8 cellular contexts compared by ENCODE assay signal in the genomic region with DNA sequence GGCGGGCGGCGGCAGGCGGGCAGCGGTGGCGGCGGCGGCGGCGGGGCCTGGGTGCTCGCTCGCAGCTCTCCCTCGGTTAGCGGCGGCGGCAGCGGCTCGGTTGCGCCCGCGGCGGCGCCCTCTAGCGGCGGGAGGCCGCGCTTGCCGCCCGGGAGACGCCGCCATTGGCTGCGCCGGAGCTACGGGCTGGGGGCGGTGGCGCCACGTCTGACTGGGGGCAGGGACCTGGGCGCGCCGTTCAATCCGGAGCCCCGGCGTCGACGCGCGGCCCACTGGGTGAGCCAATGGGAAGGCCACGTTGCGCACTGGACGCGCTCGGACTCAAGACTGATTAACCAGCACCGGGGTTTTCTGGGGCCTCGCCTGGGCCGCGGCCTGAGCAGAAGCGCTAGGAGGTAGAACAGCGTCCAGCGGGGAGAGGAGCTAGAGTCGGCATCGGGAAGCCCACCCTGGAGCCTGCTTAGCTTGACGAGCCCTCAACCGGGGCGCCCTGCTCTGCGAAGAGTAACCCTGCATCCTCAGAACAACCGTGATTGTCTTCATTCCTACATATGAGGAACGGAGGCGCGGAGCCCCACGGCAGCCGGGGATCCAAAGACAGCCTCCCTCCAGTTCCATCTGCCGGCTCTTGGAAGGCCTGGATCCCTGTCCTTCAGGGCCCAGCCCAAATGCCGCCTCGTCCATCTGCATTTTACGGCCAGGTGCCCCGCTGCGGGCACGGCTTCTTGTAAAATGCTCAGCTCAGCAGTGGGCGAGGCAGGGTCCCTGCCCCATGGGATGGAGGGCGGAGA. TPM values are rescaled to one million over a fixed set of nuclear protein-coding genes. Genes with fewer than 3 reads are reported as not detected.
DNase-seq lines count a peak whose midpoint lies in the region; ATAC-seq and TF ChIP-seq lines count a peak whose summit lies in the region.

A gene with protein sequence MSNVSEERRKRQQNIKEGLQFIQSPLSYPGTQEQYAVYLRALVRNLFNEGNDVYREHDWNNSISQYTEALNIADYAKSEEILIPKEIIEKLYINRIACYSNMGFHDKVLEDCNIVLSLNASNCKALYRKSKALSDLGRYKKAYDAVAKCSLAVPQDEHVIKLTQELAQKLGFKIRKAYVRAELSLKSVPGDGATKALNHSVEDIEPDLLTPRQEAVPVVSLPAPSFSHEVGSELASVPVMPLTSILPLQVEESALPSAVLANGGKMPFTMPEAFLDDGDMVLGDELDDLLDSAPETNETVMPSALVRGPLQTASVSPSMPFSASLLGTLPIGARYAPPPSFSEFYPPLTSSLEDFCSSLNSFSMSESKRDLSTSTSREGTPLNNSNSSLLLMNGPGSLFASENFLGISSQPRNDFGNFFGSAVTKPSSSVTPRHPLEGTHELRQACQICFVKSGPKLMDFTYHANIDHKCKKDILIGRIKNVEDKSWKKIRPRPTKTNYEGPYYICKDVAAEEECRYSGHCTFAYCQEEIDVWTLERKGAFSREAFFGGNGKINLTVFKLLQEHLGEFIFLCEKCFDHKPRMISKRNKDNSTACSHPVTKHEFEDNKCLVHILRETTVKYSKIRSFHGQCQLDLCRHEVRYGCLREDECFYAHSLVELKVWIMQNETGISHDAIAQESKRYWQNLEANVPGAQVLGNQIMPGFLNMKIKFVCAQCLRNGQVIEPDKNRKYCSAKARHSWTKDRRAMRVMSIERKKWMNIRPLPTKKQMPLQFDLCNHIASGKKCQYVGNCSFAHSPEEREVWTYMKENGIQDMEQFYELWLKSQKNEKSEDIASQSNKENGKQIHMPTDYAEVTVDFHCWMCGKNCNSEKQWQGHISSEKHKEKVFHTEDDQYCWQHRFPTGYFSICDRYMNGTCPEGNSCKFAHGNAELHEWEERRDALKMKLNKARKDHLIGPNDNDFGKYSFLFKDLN (minus strand): TSS at position 93 of the 791 bp plus-strand sequence. CDS start 14,904 bp downstream, outside the sequence.

- peaks cover 80% of the 10 kb centered on the region for H3K4me1 Mint-ChIP-seq in CD4-positive, alpha-beta T cell (ENCODE audit: low read depth)
- peaks cover 64% of the 10 kb centered on the region for H3K4me1 Mint-ChIP-seq in activated CD4-positive, alpha-beta memory T cell treated with anti-CD3 and anti-CD28 coated beads for 36 hours (ENCODE audit: low read depth)

- TF ChIP-seq CTCF in CD4-positive, alpha-beta T cell (IDR thresholded peaks at IDR 0.05) = peak; percentile 65
- TF ChIP-seq CTCF in dorsolateral prefrontal cortex (IDR thresholded peaks at IDR 0.05 in 54 of 56, conservative IDR thresholded peaks at IDR 0.05 in 2 of 56; ENCODE audit: low read depth in 1 of 56, partially characterized antibody in 56 of 56) = peak; percentile 50 to 94 (median 74)
- peak in 1 of 3 donors; percentile 24 for TF ChIP-seq CTCF in lower leg skin (IDR thresholded peaks at IDR 0.05)

- H3K27ac Mint-ChIP-seq in CD4-positive, alpha-beta T cell = peak within 1 kb of the TSS; percentile 100
- peak within 1 kb of the TSS; percentile 91 for H3K27ac Mint-ChIP-seq in activated CD4-positive, alpha-beta memory T cell treated with anti-CD3 and anti-CD28 coated beads for 36 hours

- TF ChIP-seq POLR2A in lower leg skin (IDR thresholded peaks at IDR 0.05) = peak in 1 of 2 donors; percentile 63

- WGBS in lower leg skin, 2 donors = 0 to 1% methylated on average over 43 to 65 of the region's 80 CpGs

- POLR2A ChIA-PET in CD4-positive, alpha-beta T cell (lab: Charles Lee) = interaction anchor here (0.6 to 6.2 kb wide), 27 partner anchors 10 to 855 kb away, joined by 3 to 168 read pairs (median 5); a partner anchor contains a TSS
- POLR2A ChIA-PET in activated CD4-positive, alpha-beta memory T cell treated with anti-CD3 and anti-CD28 coated beads for 36 hours (lab: Charles Lee) = interaction anchor here (0.6 to 4.4 kb wide), 15 partner anchors 11 to 541 kb away, joined by 3 to 50 read pairs (median 4); a partner anchor contains a TSS

- H3K27ac ChIP-seq in CD4-positive, alpha-beta T cell (ENCODE audit: low read depth, low read length) = peak within 1 kb of the TSS; percentile 94
- H3K27ac ChIP-seq in dorsolateral prefrontal cortex = peak within 1 kb of the TSS; percentile 78 to 99 (median 94)

- H3K27me3 Mint-ChIP-seq in CD4-positive, alpha-beta T cell = no peaks in the 10 kb centered on the region
- no peaks in the 10 kb centered on the region for H3K27me3 Mint-ChIP-seq in activated CD4-positive, alpha-beta memory T cell treated with anti-CD3 and anti-CD28 coated beads for 36 hours

- H3K27me3 ChIP-seq in CD4-positive, alpha-beta T cell (ENCODE audit: control insufficient read depth, insufficient read depth, low read length) = no peaks in the 10 kb centered on the region
- no peaks in the 10 kb centered on the region for H3K27me3 ChIP-seq in dorsolateral prefrontal cortex

- peak; percentile 82 to 94 (median 90) for DNase-seq in CD4-positive, alpha-beta T cell
- DNase-seq in NCI-H82 (lab: John Stamatoyannopoulos, UW) = peak; percentile 98
- DNase-seq in activated CD4-positive, alpha-beta memory T cell treated with anti-CD3 and anti-CD28 coated beads for 36 hours = peak; percentile 96
- DNase-seq in dorsolateral prefrontal cortex = peak; percentile 88 to 98 (median 96)
- peak; percentile 94 to 99 for DNase-seq in lower leg skin (ENCODE audit: low spot score in 2 of 2)
- DNase-seq in stimulated activated CD4-positive, alpha-beta T cell treated with anti-CD3 and anti-CD28 coated beads, Interleukin-4, amount 100 ng/mL, for 48 hours (ENCODE audit: low read depth in 2 of 2) = peak; percentile 87 to 91

- no peaks in the 10 kb centered on the region for H3K9me3 Mint-ChIP-seq in CD4-positive, alpha-beta T cell
- H3K9me3 Mint-ChIP-seq in activated CD4-positive, alpha-beta memory T cell treated with anti-CD3 and anti-CD28 coated beads for 36 hours = no peaks in the 10 kb centered on the region

- H3K4me3 ChIP-seq in dorsolateral prefrontal cortex = peak within 1 kb of the TSS; percentile 55 to 98 (median 92)
- peak within 1 kb of the TSS; percentile 91 for H3K4me3 ChIP-seq in lower leg skin (ENCODE audit: low read depth, poor library complexity, severe bottlenecking)

- H3K9me3 ChIP-seq in CD4-positive, alpha-beta T cell (ENCODE audit: control insufficient read depth, low read length) = no peaks in the 10 kb centered on the region

- peak within 1 kb of the TSS; percentile 97 for H3K4me3 Mint-ChIP-seq in CD4-positive, alpha-beta T cell
- peak within 1 kb of the TSS; percentile 87 for H3K4me3 Mint-ChIP-seq in activated CD4-positive, alpha-beta memory T cell treated with anti-CD3 and anti-CD28 coated beads for 36 hours

- peak; percentile 90 for ATAC-seq in CD4-positive, alpha-beta T cell (ENCODE audit: poor library complexity)
- ATAC-seq in GM19397 (IDR thresholded peaks at IDR 0.05; ENCODE audit: unreplicated experiment) = peak; percentile 94
- peak; percentile 90 for ATAC-seq in HG03571 (IDR thresholded peaks at IDR 0.05; ENCODE audit: unreplicated experiment)

- H3K36me3 Mint-ChIP-seq in CD4-positive, alpha-beta T cell (ENCODE audit: low read depth) = peaks cover 44% of the 10 kb centered on the region
- peaks cover 26% of the 10 kb centered on the region for H3K36me3 Mint-ChIP-seq in activated CD4-positive, alpha-beta memory T cell treated with anti-CD3 and anti-CD28 coated beads for 36 hours

- intact Hi-C loops in CD4-positive, alpha-beta T cell (cut with DNase I, micrococcal nuclease) = loop anchor here (1.0 to 5.0 kb wide), 8 partner anchors 14 to 855 kb away; a partner anchor contains a TSS
- intact Hi-C loops in activated CD4-positive, alpha-beta memory T cell treated with anti-CD3 and anti-CD28 coated beads for 36 hours (cut with micrococcal nuclease) = loop anchor here (1.0 to 5.0 kb wide), 6 partner anchors 14 to 830 kb away; a partner anchor contains a TSS
- intact Hi-C loops in dorsolateral prefrontal cortex (cut with DNase I) = loop anchor here (1.0 to 10.0 kb wide), 5 partner anchors 15 to 130 kb away; a partner anchor contains a TSS
- intact Hi-C loops in lower leg skin (cut with DNase I; ENCODE audit: low total_unique reads) = no loop called here

- CTCF ChIA-PET in CD4-positive, alpha-beta T cell (lab: Charles Lee) = interaction anchor here (0.6 to 3.8 kb wide), 26 partner anchors 10 to 445 kb away, joined by 3 to 37 read pairs (median 5); a partner anchor contains a TSS
- CTCF ChIA-PET in activated CD4-positive, alpha-beta memory T cell treated with anti-CD3 and anti-CD28 coated beads for 36 hours (lab: Charles Lee) = interaction anchor here (0.6 to 4.9 kb wide), 35 partner anchors 8 to 1039 kb away, joined by 3 to 99 read pairs (median 4); a partner anchor contains a TSS

RNA-seq across cellular contexts. Expression of the gene that starts here (rescaled TPM):
- 100 to 1,000 TPM; 131 to 143 TPM for total RNA-seq in CD4-positive, alpha-beta T cell
- 10 to 100 TPM; 65.1 to 75.5 TPM for total RNA-seq in activated CD4-positive, alpha-beta memory T cell treated with anti-CD3 and anti-CD28 coated beads for 36 hours
- total RNA-seq in dorsolateral prefrontal cortex (10 to 100 TPM; 40.0 to 83.3 (median 56.8) TPM), lower leg skin (10 to 100 TPM; 22.0 to 46.6 (median 31.3) TPM)

Comparison
In these comparisons a context has a peak if more than half of its experiments do, and no peak if none do; other contexts are left out.
1. Peak in every context shown above with its lines: DNase-seq, ATAC-seq, H3K4me3 ChIP-seq and H3K27ac ChIP-seq.